1 cellular context compared by ENCODE assay signal in genomic region chr1:32933742-32934322, GRCh38.
TF ChIP-seq lines count a peak whose summit lies in the region.

No MANE protein-coding gene starts in this region.

TF ChIP-seq in HepG2, 621 proteins besides CTCF, POLR2A, EP300 and RAD21 (continued from another document and continues in another):
- no peak for TF ChIP-seq BHLHE40 (IDR thresholded peaks at IDR 0.05; ENCODE audit: low read length)
- no peak for TF ChIP-seq ZMAT3 (CRISPR knock-in tag; conservative IDR thresholded peaks at IDR 0.05)
- TF ChIP-seq TBX2 (CRISPR knock-in tag; IDR thresholded peaks at IDR 0.05; ENCODE audit: borderline replicate concordance), result peak; percentile 99
- peak; percentile 73 for TF ChIP-seq HDAC1 (CRISPR knock-in tag; IDR thresholded peaks at IDR 0.05)
- TF ChIP-seq NFKBIZ (CRISPR knock-in tag; IDR thresholded peaks at IDR 0.05), result no peak
- TF ChIP-seq ZNF850 (CRISPR knock-in tag; conservative IDR thresholded peaks at IDR 0.05), result no peak
- no peak for TF ChIP-seq MAFF (IDR thresholded peaks at IDR 0.05; ENCODE audit: low read depth, low read length)
- TF ChIP-seq FOXA3 (CRISPR knock-in tag; IDR thresholded peaks at IDR 0.05), result peak; percentile 58; the same call in 1 of the 2 replicates
- no peak for TF ChIP-seq NFAT5 (CRISPR knock-in tag; IDR thresholded peaks at IDR 0.05)
- no peak for TF ChIP-seq CREB1 (IDR thresholded peaks at IDR 0.05)
- TF ChIP-seq CREB1 (CRISPR knock-in tag; IDR thresholded peaks at IDR 0.05), result peak; percentile 82
- peak; percentile 84 for TF ChIP-seq FOXP4 (CRISPR knock-in tag; IDR thresholded peaks at IDR 0.05)
- peak; percentile 60; the same call in 1 of the 2 replicates for TF ChIP-seq KDM5A (IDR thresholded peaks at IDR 0.05; ENCODE audit: borderline replicate concordance, low read length)
- TF ChIP-seq ZNF841 (CRISPR knock-in tag; IDR thresholded peaks at IDR 0.05; ENCODE audit: borderline replicate concordance), result no peak
- peak; percentile 90 for TF ChIP-seq IKZF5 (CRISPR knock-in tag; IDR thresholded peaks at IDR 0.05)
- peak; percentile 35; the same call in 1 of the 2 replicates for TF ChIP-seq ZNF281 (CRISPR knock-in tag; IDR thresholded peaks at IDR 0.05; ENCODE audit: borderline replicate concordance)
- TF ChIP-seq ZBTB37 (CRISPR knock-in tag; IDR thresholded peaks at IDR 0.05), result no peak
- TF ChIP-seq CEBPB (IDR thresholded peaks at IDR 0.05; ENCODE audit: borderline replicate concordance, low read depth, low read length), result no peak
- TF ChIP-seq TOE1 (CRISPR knock-in tag; IDR thresholded peaks at IDR 0.05), result no peak
- peak; percentile 67 for TF ChIP-seq SALL1 (CRISPR knock-in tag; IDR thresholded peaks at IDR 0.05)
- TF ChIP-seq E2F1 (CRISPR knock-in tag; IDR thresholded peaks at IDR 0.05), result no peak
- TF ChIP-seq ZKSCAN8 (CRISPR knock-in tag; IDR thresholded peaks at IDR 0.05; ENCODE audit: borderline replicate concordance), result peak; percentile 73; the same call in 1 of the 2 replicates
- 0 out of 2 replicates have a peak, but pooled peaks have one; percentile 72 for TF ChIP-seq ZNF264 (CRISPR knock-in tag; IDR thresholded peaks at IDR 0.05)
- TF ChIP-seq SMARCC2 (IDR thresholded peaks at IDR 0.05), result no peak
- no peak for TF ChIP-seq ZNF260 (CRISPR knock-in tag; IDR thresholded peaks at IDR 0.05; ENCODE audit: borderline replicate concordance, low read depth)
- 0 out of 2 replicates have a peak, but pooled peaks have one; percentile 43 for TF ChIP-seq KDM3A (CRISPR knock-in tag; IDR thresholded peaks at IDR 0.05; ENCODE audit: low read depth)
- no peak for TF ChIP-seq YY1 (IDR thresholded peaks at IDR 0.05; ENCODE audit: insufficient read depth, insufficient replicate concordance, low read depth, low read length)
- TF ChIP-seq ZNF432 (CRISPR knock-in tag; IDR thresholded peaks at IDR 0.05; ENCODE audit: borderline replicate concordance), result no peak
- TF ChIP-seq ZSCAN29 (CRISPR knock-in tag; conservative IDR thresholded peaks at IDR 0.05), result 0 out of 2 replicates have a peak, but pooled peaks have one; percentile 51
- TF ChIP-seq ZNF510 (CRISPR knock-in tag; IDR thresholded peaks at IDR 0.05; ENCODE audit: low read depth), result 0 out of 2 replicates have a peak, but pooled peaks have one; percentile 39
- TF ChIP-seq ARID4A (CRISPR knock-in tag; IDR thresholded peaks at IDR 0.05; ENCODE audit: borderline replicate concordance), result peak; percentile 34; the same call in 1 of the 2 replicates
- TF ChIP-seq ZBTB3 (CRISPR knock-in tag; IDR thresholded peaks at IDR 0.05; ENCODE audit: borderline replicate concordance, low read depth), result 0 out of 2 replicates have a peak, but pooled peaks have one; percentile 59
- TF ChIP-seq TBP (CRISPR knock-in tag; IDR thresholded peaks at IDR 0.05), result no peak
- TF ChIP-seq ZNF891 (CRISPR knock-in tag; IDR thresholded peaks at IDR 0.05), result no peak
- TF ChIP-seq DRAP1 (CRISPR knock-in tag; IDR thresholded peaks at IDR 0.05), result peak; percentile 33
- no peak for TF ChIP-seq KDM5B (CRISPR knock-in tag; IDR thresholded peaks at IDR 0.05; ENCODE audit: borderline replicate concordance)
- TF ChIP-seq PLSCR1 (CRISPR knock-in tag; IDR thresholded peaks at IDR 0.05; ENCODE audit: borderline replicate concordance), result no peak
- no peak for TF ChIP-seq MLLT10 (CRISPR knock-in tag; IDR thresholded peaks at IDR 0.05)
- no peak for TF ChIP-seq SRSF9 (IDR thresholded peaks at IDR 0.05; ENCODE audit: borderline replicate concordance, insufficient read depth, low read depth, low read length, poor library complexity, severe bottlenecking)
- TF ChIP-seq RBFOX2 (IDR thresholded peaks at IDR 0.05; ENCODE audit: low read depth, low read length), result no peak
- TF ChIP-seq DNMT3B (CRISPR knock-in tag; conservative IDR thresholded peaks at IDR 0.05), result peak; percentile 83; the same call in 1 of the 2 replicates
- TF ChIP-seq TEAD2 (CRISPR knock-in tag; IDR thresholded peaks at IDR 0.05), result no peak
- TF ChIP-seq ZNF33A (CRISPR knock-in tag; IDR thresholded peaks at IDR 0.05; ENCODE audit: borderline replicate concordance), result peak; percentile 33; the same call in 1 of the 2 replicates
- TF ChIP-seq ZNF768 (CRISPR knock-in tag; IDR thresholded peaks at IDR 0.05), result no peak
